ENCODE assay signal across 19 cellular contexts in the genomic region with DNA sequence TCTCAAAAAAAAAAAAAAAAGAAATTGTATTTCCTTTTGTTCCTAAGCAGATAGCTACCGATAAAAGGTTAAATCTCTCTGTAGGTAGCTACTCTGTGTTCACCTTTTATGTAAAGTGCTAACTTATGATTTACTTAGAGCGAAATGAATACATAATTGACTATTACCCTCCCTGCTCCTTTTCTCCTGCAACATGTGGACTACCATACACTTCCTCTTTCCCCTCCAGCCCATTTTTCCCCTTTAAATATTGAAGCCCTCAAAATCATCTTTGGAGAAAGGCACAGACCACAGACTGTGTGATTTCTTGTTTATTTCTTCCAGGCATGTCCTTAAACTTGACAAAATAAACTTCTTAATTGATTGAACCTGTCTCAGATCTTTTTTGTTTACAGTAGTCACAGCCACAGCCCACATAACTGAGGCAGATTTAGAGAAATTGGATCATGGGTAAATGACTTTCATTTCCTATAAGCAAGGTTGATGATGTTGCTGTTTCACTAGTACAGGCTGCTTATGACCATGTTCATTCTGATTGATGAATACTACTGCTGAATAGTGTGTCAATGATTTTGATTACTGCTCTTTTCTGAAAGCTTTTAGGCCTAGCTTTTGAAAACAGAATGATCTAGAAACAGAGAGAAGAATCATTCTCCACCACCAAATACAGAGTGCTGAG. TPM values are rescaled to one million over a fixed set of nuclear protein-coding genes. Genes with fewer than 3 reads are reported as not detected.
DNase-seq lines count a peak whose midpoint lies in the region; ATAC-seq, FAIRE-seq and TF ChIP-seq lines count a peak whose summit lies in the region.
"Had no signal": no experiment of that assay in that cellular context is flagged by ENCODE, and none has a peak within 500 bp of the region (broad histone marks: within the 10 kb centered on the region; RNA-seq: fewer than 3 reads in every experiment).

No MANE protein-coding gene starts in this region.

- H3K4me3 ChIP-seq in GM12878 = no peak overlapping the region
- H3K4me3 ChIP-seq in esophagus squamous epithelium = no peak overlapping the region
- H3K4me3 ChIP-seq in transverse colon = no peak overlapping the region
- H3K4me3 ChIP-seq: A549, SJCRH30 had no signal

- no peak overlapping the region; the same call in 1 of the 2 replicates for H3K9ac ChIP-seq in GM12878 (ENCODE audit: control insufficient read depth, insufficient read depth, low read length)
- H3K9ac ChIP-seq: parathyroid adenoma had no signal

- no peaks in the 10 kb centered on the region for H4K20me1 ChIP-seq in GM12878 (ENCODE audit: control insufficient read depth, insufficient read depth)

- peaks cover 5% of the 10 kb centered on the region for H3K4me1 Mint-ChIP-seq in activated CD4-positive, alpha-beta T cell treated with anti-CD3 and anti-CD28 coated beads for 36 hours

- SMC1A ChIA-PET in GM12878 (lab: Charles Lee; ENCODE audit: uncharacterized antibody, unreplicated experiment) = interaction anchor here (1.0 to 4.0 kb wide), 13 partner anchors 14 to 833 kb away, joined by 3 to 37 read pairs (median 4); no protein-coding TSS in a partner anchor

- peak; percentile 69 for FAIRE-seq in GM12878 (lab: Jason Lieb, UNC)
- FAIRE-seq: A549, HTR-8/SVneo, urothelium cell line had no signal

- RAD21 ChIA-PET in GM12878 (lab: Charles Lee; ENCODE audit: unreplicated experiment) = interaction anchor here (0.5 to 4.2 kb wide), 6 partner anchors 14 to 657 kb away, joined by 3 to 20 read pairs (median 6); no protein-coding TSS in a partner anchor

- no peaks in the 10 kb centered on the region for H3K9me3 Mint-ChIP-seq in activated CD4-positive, alpha-beta T cell treated with anti-CD3 and anti-CD28 coated beads for 36 hours (ENCODE audit: low read depth)

- no peaks in the 10 kb centered on the region for H3K4me1 ChIP-seq in GM12878 (ENCODE audit: control insufficient read depth, insufficient read depth, low read length)
- H3K4me1 ChIP-seq in esophagus squamous epithelium = no peaks in the 10 kb centered on the region
- H3K4me1 ChIP-seq in transverse colon = peaks cover 0 to 12% (median 4%) of the 10 kb centered on the region in 4 donors
- H3K4me1 ChIP-seq: A549, parathyroid adenoma, SJCRH30 had no signal

- H2AFZ ChIP-seq in GM12878 (ENCODE audit: control insufficient read depth, low read depth, low read length) = peak overlapping the region; percentile 48
- H2AFZ ChIP-seq: parathyroid adenoma had no signal

- no peak for TF ChIP-seq POLR2A in GM12878 (IDR thresholded peaks at IDR 0.05; ENCODE audit: low read depth, low read length)
- no peak for TF ChIP-seq POLR2A in esophagus squamous epithelium (IDR thresholded peaks at IDR 0.05)
- TF ChIP-seq POLR2A in transverse colon (IDR thresholded peaks at IDR 0.05) = no peak

- no peak overlapping the region for H3K4me2 ChIP-seq in GM12878 (ENCODE audit: control insufficient read depth, insufficient read depth)
- H3K4me2 ChIP-seq: A549 had no signal

- in situ Hi-C loops in GM12878 (cut with MboI) (loop anchor here (5.0 to 10.0 kb wide), 2 partner anchors 652 to 835 kb away; no protein-coding TSS in a partner anchor), transverse colon (cut with MboI; ENCODE audit: low pct_ligation_motif_present in 1 of 4, low pct_unique_long_range_greater_than_20kb in 1 of 4, low sequenced_read_pairs in 3 of 4) (loop anchor here in 3 of 4 donors (10.0 to 25.0 kb wide), 3 partner anchors 127 to 655 kb away; a partner anchor contains a TSS)

- no peaks in the 10 kb centered on the region for H3K36me3 Mint-ChIP-seq in activated CD4-positive, alpha-beta T cell treated with anti-CD3 and anti-CD28 coated beads for 36 hours (ENCODE audit: low read depth)

- H3K27ac ChIP-seq in GM12878 (ENCODE audit: control insufficient read depth, insufficient read depth) = no peak overlapping the region
- H3K27ac ChIP-seq in esophagus squamous epithelium = no peak overlapping the region
- no peak overlapping the region for H3K27ac ChIP-seq in transverse colon
- H3K27ac ChIP-seq: A549, parathyroid adenoma, SJCRH30, VCaP had no signal

- no peak for TF ChIP-seq EP300 in GM12878 (IDR thresholded peaks at IDR 0.05; ENCODE audit: borderline replicate concordance in 1 of 2, control insufficient read depth in 1 of 2, low read depth in 2 of 2, low read length in 2 of 2)
- no peak for TF ChIP-seq EP300 in transverse colon (IDR thresholded peaks at IDR 0.05; ENCODE audit: low read depth)

- no peak overlapping the region for H3K4me3 Mint-ChIP-seq in activated CD4-positive, alpha-beta T cell treated with anti-CD3 and anti-CD28 coated beads for 36 hours

- TF ChIP-seq CTCF in GM12878 (IDR thresholded peaks at IDR 0.05 in 2 of 3, conservative IDR thresholded peaks at IDR 0.05 in 1 of 3; ENCODE audit: control insufficient read depth in 2 of 3, extremely low read depth in 1 of 3, insufficient read depth in 1 of 3, low read depth in 3 of 3, low read length in 3 of 3) = no peak
- no peak for TF ChIP-seq CTCF in esophagus squamous epithelium (IDR thresholded peaks at IDR 0.05)
- TF ChIP-seq CTCF in transverse colon (IDR thresholded peaks at IDR 0.05) = no peak

- peaks cover 2% of the 10 kb centered on the region for H3K27me3 Mint-ChIP-seq in activated CD4-positive, alpha-beta T cell treated with anti-CD3 and anti-CD28 coated beads for 36 hours

- H3K79me2 ChIP-seq in GM12878 (ENCODE audit: control insufficient read depth, insufficient read depth, low read length) = no peaks in the 10 kb centered on the region
- H3K79me2 ChIP-seq: parathyroid adenoma had no signal

- WGBS in GM12878 (ENCODE audit: insufficient coverage, insufficient replicate concordance, low lambda C conversion rate, missing lambda C conversion rate) = 71% methylated on average over 2 of the region's 2 CpGs
- WGBS in esophagus squamous epithelium, 2 donors = 89 to 90% methylated on average over 2 of the region's 2 CpGs
- 92 to 95% methylated on average over 2 of the region's 2 CpGs for WGBS in transverse colon (ENCODE audit: low coverage in 1 of 2), 2 donors

- H3K27me3 ChIP-seq in GM12878 (replicated peaks in 1 of 2; ENCODE audit: control insufficient read depth in 2 of 2, insufficient read depth in 2 of 2, low read length in 1 of 2) (no peaks in the 10 kb centered on the region), esophagus squamous epithelium (no peaks in the 10 kb centered on the region), transverse colon (no peaks in the 10 kb centered on the region)
- H3K27me3 ChIP-seq: SJCRH30 had no signal

- H3K36me3 ChIP-seq in GM12878 (ENCODE audit: control insufficient read depth in 2 of 2, insufficient read depth in 2 of 2, low read length in 1 of 2) (no peaks in the 10 kb centered on the region), esophagus squamous epithelium (no peaks in the 10 kb centered on the region), transverse colon (no peaks in the 10 kb centered on the region)
- H3K36me3 ChIP-seq: SJCRH30 had no signal

- H3K9me3 ChIP-seq in GM12878 (replicated peaks; ENCODE audit: control insufficient read depth, insufficient read depth, low read length) (no peaks in the 10 kb centered on the region), esophagus squamous epithelium (no peaks in the 10 kb centered on the region), transverse colon (no peaks in the 10 kb centered on the region)
- H3K9me3 ChIP-seq: A549, SJCRH30 had no signal

- no peak for DNase-seq in activated CD4-positive, alpha-beta T cell treated with anti-CD3 and anti-CD28 coated beads for 36 hours
- DNase-seq in activated CD4-positive, alpha-beta T cell treated with anti-CD3 and anti-CD28 coated beads, Interleukin-2, amount 50 U/mL, for 1 hour = no peak
- DNase-seq in GM12878 (ENCODE audit: low read depth, low spot score) = no peak
- DNase-seq in esophagus squamous epithelium (lab: John Stamatoyannopoulos, UW) = no peak
- no peak for DNase-seq in NCI-H226
- no peak for DNase-seq in transverse colon
- DNase-seq: effector CD4-positive, alpha-beta T cell; foreskin melanocyte; NCI-H1417; NCI-H526 treated with DMSO at 0.1 percent for 48 hours; SJCRH30; stimulated activated CD8-positive, alpha-beta memory T cell treated with anti-CD3 and anti-CD28 coated beads, Interleukin-4, amount 100 ng/mL, for 48 hours had no signal

- intact Hi-C loops in activated CD4-positive, alpha-beta T cell treated with anti-CD3 and anti-CD28 coated beads for 36 hours (cut with DNase I, micrococcal nuclease) = loop anchor here in 1 of 2 experiments (5.0 kb wide), 1 partner anchor 367 kb away; no protein-coding TSS in a partner anchor
- intact Hi-C loops in GM12878 (cut with micrococcal nuclease; ENCODE audit: unreplicated experiment) = loop anchor here (10.0 kb wide), 1 partner anchor 385 kb away; no protein-coding TSS in a partner anchor
- intact Hi-C loops in esophagus squamous epithelium (cut with DNase I) = loop anchor here (10.0 kb wide), 2 partner anchors 145 to 655 kb away; no protein-coding TSS in a partner anchor
- intact Hi-C loops in transverse colon (cut with DNase I; ENCODE audit: low total_unique reads) = no loop called here

- CTCF ChIA-PET in activated CD4-positive, alpha-beta T cell treated with anti-CD3 and anti-CD28 coated beads for 36 hours (lab: Charles Lee) = interaction anchor here (0.6 to 1.2 kb wide), 7 partner anchors 19 to 833 kb away, joined by 3 to 6 read pairs (median 3); no protein-coding TSS in a partner anchor
- CTCF ChIA-PET in GM12878 (lab: Yijun Ruan, JAX) = interaction anchor here (0.5 to 4.0 kb wide), 10 partner anchors 15 to 872 kb away, joined by 3 to 46 read pairs (median 4); no protein-coding TSS in a partner anchor

- ATAC-seq in activated CD4-positive, alpha-beta T cell treated with anti-CD3 and anti-CD28 coated beads for 36 hours = peak; percentile 94
- ATAC-seq in GM21381 (IDR thresholded peaks at IDR 0.05; ENCODE audit: unreplicated experiment) = peak; percentile 55
- peak; percentile 48 for ATAC-seq in HG03521 (IDR thresholded peaks at IDR 0.05; ENCODE audit: unreplicated experiment)
- peak; percentile 87 for ATAC-seq in GM12878
- ATAC-seq: A549 had no signal

- H3K27ac Mint-ChIP-seq in activated CD4-positive, alpha-beta T cell treated with anti-CD3 and anti-CD28 coated beads for 36 hours = peak overlapping the region; percentile 14

- no peak for TF ChIP-seq RAD21 in GM12878 (IDR thresholded peaks at IDR 0.05; ENCODE audit: insufficient read depth, low read depth, low read length)

- POLR2A ChIA-PET in activated CD4-positive, alpha-beta T cell treated with anti-CD3 and anti-CD28 coated beads for 36 hours (lab: Charles Lee) = no interaction called here
- POLR2A ChIA-PET in GM12878 (lab: Charles Lee) = no interaction called here

- BruUV-seq in GM12878 (replicated peaks; lab: Mats Ljungman, UMichigan) = no TSS peak

RNA-seq across cellular contexts. Expression of a gene that starts 59.2 kb away (rescaled TPM):
- total RNA-seq in activated CD4-positive, alpha-beta T cell treated with anti-CD3 and anti-CD28 coated beads for 36 hours = 10 to 100 TPM; 41.4 to 49.1 TPM
- total RNA-seq in GM12878 (2013; cell fraction: nucleolus; rRNA removed) = 36.8 and 38.3 TPM in 2 replicates
- 28.2 and 35.5 TPM in 2 replicates for total RNA-seq in GM12878 (2014; rRNA removed)
- 70.2 and 72.1 TPM in 2 replicates for total RNA-seq in GM12878 (2014; rRNA removed; fragmentation: Illumina TruSeq; extraction: Trizol)
- total RNA-seq in GM12878 (2021) = 30.8 and 33.1 TPM in 2 replicates
- 39.9 TPM for polyA plus RNA-seq in GM12878 (2011; ENCODE audit: low read depth)
- 42.5 and 67.0 TPM in 2 replicates for polyA plus RNA-seq in GM12878 (2011; rRNA removed)
- polyA plus RNA-seq in GM12878 (2011; cell fraction: cytosol; rRNA removed) = 30.2 and 34.1 TPM in 2 replicates
- 9.2 and 17.4 TPM in 2 replicates for polyA plus RNA-seq in GM12878 (2011; cell fraction: nucleus; rRNA removed)
- polyA plus RNA-seq in GM12878 (2012) = 40.1 and 42.9 TPM in 2 replicates
- 59.8 and 92.3 TPM in 2 replicates for polyA plus RNA-seq in GM12878 (2014; fragmentation: Illumina TruSeq; extraction: Trizol)
- polyA plus RNA-seq in GM12878 (2014; fragmentation: Nextera tagmentation; extraction: Ambion mirVana) = 10 to 100 TPM; 60.8 to 71.5 TPM
- 29.8 and 30.4 TPM in 2 replicates for polyA plus RNA-seq in GM12878 (2014; rRNA removed)
- 10 to 100 TPM; 86.3 to 88.7 TPM for polyA plus RNA-seq in GM12878 (2016; fragmentation: Nextera tagmentation; extraction: Ambion mirVana)
- 38.7 and 45.0 TPM in 2 replicates for polyA minus RNA-seq in GM12878 (2011; rRNA and poly(A)+ RNA removed)
- 11.4 and 18.4 TPM in 2 replicates for polyA minus RNA-seq in GM12878 (2011; cell fraction: cytosol; rRNA and poly(A)+ RNA removed)
- 13.2 and 26.5 TPM in 2 replicates for polyA minus RNA-seq in GM12878 (2011; cell fraction: nucleus; rRNA and poly(A)+ RNA removed)
- total RNA-seq in esophagus squamous epithelium = 10 to 100 TPM; 40.3 to 59.5 (median 49.3) TPM
- 10 to 100 TPM in 3 of 4 donors, 1 to 10 TPM in 1; 6.7 to 55.3 (median 49.2) TPM for total RNA-seq in transverse colon
